In genomic region chr11:79678780-79679468, GRCh38 we compare ENCODE assay signal across 28 cellular contexts.
"Had no signal": no experiment of that assay in that cellular context is flagged by ENCODE, and none has a peak within 500 bp of the region (broad histone marks: within the 10 kb centered on the region; RNA-seq: fewer than 3 reads in every experiment).

No MANE protein-coding gene starts in this region.

- H3K4me1 ChIP-seq: gastroesophageal sphincter, psoas muscle, vagina had no signal

- DNase-seq: activated CD4-positive, alpha-beta T cell treated with anti-CD3 and anti-CD28 coated beads, Interleukin-2, amount 10 ng/mL, durations not matched to agents 24 days and 14 days; activated CD8-positive, alpha-beta memory T cell treated with anti-CD3 and anti-CD28 coated beads, Interleukin-2, amount 10 ng/mL, durations not matched to agents 7 days and 5 days; activated CD8-positive, alpha-beta T cell treated with anti-CD3 and anti-CD28 coated beads for 36 hours; activated gamma-delta T cell; activated naive CD4-positive, alpha-beta T cell treated with anti-CD3 and anti-CD28 coated beads, Interleukin-2, amount 50 U/mL, for 16 hours; activated T-cell treated with anti-CD3 and anti-CD28 coated beads for 4 hours; aorta; brain microvascular endothelial cell; central memory CD4-positive, alpha-beta T cell; dermis blood vessel endothelial cell; effector memory CD8-positive, alpha-beta T cell; head of caudate nucleus; hypothalamus; immature natural killer cell; naive thymus-derived CD8-positive, alpha-beta T cell; ovary; psoas muscle; right cardiac atrium; stimulated activated CD4-positive, alpha-beta T cell treated with anti-CD3 and anti-CD28 coated beads, Interleukin-4, amount 100 ng/mL, for 24 hours; stimulated activated naive CD4-positive, alpha-beta T cell treated with Interleukin-2 at 50 U/mL for 16 hours had no signal

- H3K27ac ChIP-seq: brain microvascular endothelial cell, gastroesophageal sphincter, ovary, psoas muscle, thoracic aorta, vagina had no signal

- H3K9me3 Mint-ChIP-seq: mesothelial cell of epicardium, type B pancreatic cell had no signal

- H3K4me3 ChIP-seq: gastroesophageal sphincter, lung, ovary, psoas muscle, thoracic aorta, vagina had no signal

- H3K4me3 Mint-ChIP-seq: activated CD4-positive, alpha-beta T cell treated with anti-CD3 and anti-CD28 coated beads, Interleukin-2, amount 10 ng/mL, durations not matched to agents 24 days and 14 days; activated CD8-positive, alpha-beta memory T cell treated with anti-CD3 and anti-CD28 coated beads, Interleukin-2, amount 10 ng/mL, durations not matched to agents 7 days and 5 days; activated CD8-positive, alpha-beta T cell treated with anti-CD3 and anti-CD28 coated beads for 36 hours; effector memory CD8-positive, alpha-beta T cell; immature natural killer cell; mesothelial cell of epicardium; naive thymus-derived CD8-positive, alpha-beta T cell; type B pancreatic cell had no signal

- H3K27me3 ChIP-seq: brain microvascular endothelial cell, ovary, vagina had no signal

- H3K27me3 Mint-ChIP-seq: activated CD4-positive, alpha-beta T cell treated with anti-CD3 and anti-CD28 coated beads, Interleukin-2, amount 10 ng/mL, durations not matched to agents 24 days and 14 days; activated CD8-positive, alpha-beta memory T cell treated with anti-CD3 and anti-CD28 coated beads, Interleukin-2, amount 10 ng/mL, durations not matched to agents 7 days and 5 days; activated CD8-positive, alpha-beta T cell treated with anti-CD3 and anti-CD28 coated beads for 36 hours; effector memory CD8-positive, alpha-beta T cell had no signal

- H3K9me3 ChIP-seq: gastroesophageal sphincter, ovary, psoas muscle, thoracic aorta, vagina had no signal

- H3K36me3 ChIP-seq: brain microvascular endothelial cell, gastroesophageal sphincter, ovary, thoracic aorta, vagina had no signal

- H3K27ac Mint-ChIP-seq: activated CD4-positive, alpha-beta T cell treated with anti-CD3 and anti-CD28 coated beads, Interleukin-2, amount 10 ng/mL, durations not matched to agents 24 days and 14 days; activated CD8-positive, alpha-beta memory T cell treated with anti-CD3 and anti-CD28 coated beads, Interleukin-2, amount 10 ng/mL, durations not matched to agents 7 days and 5 days; activated CD8-positive, alpha-beta T cell treated with anti-CD3 and anti-CD28 coated beads for 36 hours; effector memory CD8-positive, alpha-beta T cell; immature natural killer cell; mesothelial cell of epicardium; naive thymus-derived CD8-positive, alpha-beta T cell; type B pancreatic cell had no signal

- H3K4me1 Mint-ChIP-seq: activated CD4-positive, alpha-beta T cell treated with anti-CD3 and anti-CD28 coated beads, Interleukin-2, amount 10 ng/mL, durations not matched to agents 24 days and 14 days; activated CD8-positive, alpha-beta memory T cell treated with anti-CD3 and anti-CD28 coated beads, Interleukin-2, amount 10 ng/mL, durations not matched to agents 7 days and 5 days; immature natural killer cell; naive thymus-derived CD8-positive, alpha-beta T cell had no signal

- ATAC-seq: activated CD4-positive, CD25-positive, alpha-beta regulatory T cell treated with anti-CD3 and anti-CD28 coated beads, Interleukin-2, amount 50 U/mL, for 24 hours; activated CD8-positive, alpha-beta memory T cell treated with anti-CD3 and anti-CD28 coated beads, Interleukin-2, amount 10 ng/mL, durations not matched to agents 7 days and 5 days; activated CD8-positive, alpha-beta T cell treated with anti-CD3 and anti-CD28 coated beads for 36 hours; effector memory CD8-positive, alpha-beta T cell; gastroesophageal sphincter; left lobe of liver; naive thymus-derived CD8-positive, alpha-beta T cell; psoas muscle; right cardiac atrium had no signal

- H3K36me3 Mint-ChIP-seq: activated CD8-positive, alpha-beta memory T cell treated with anti-CD3 and anti-CD28 coated beads, Interleukin-2, amount 10 ng/mL, durations not matched to agents 7 days and 5 days; immature natural killer cell; mesothelial cell of epicardium; naive thymus-derived CD8-positive, alpha-beta T cell; type B pancreatic cell had no signal
